In the genomic region with DNA sequence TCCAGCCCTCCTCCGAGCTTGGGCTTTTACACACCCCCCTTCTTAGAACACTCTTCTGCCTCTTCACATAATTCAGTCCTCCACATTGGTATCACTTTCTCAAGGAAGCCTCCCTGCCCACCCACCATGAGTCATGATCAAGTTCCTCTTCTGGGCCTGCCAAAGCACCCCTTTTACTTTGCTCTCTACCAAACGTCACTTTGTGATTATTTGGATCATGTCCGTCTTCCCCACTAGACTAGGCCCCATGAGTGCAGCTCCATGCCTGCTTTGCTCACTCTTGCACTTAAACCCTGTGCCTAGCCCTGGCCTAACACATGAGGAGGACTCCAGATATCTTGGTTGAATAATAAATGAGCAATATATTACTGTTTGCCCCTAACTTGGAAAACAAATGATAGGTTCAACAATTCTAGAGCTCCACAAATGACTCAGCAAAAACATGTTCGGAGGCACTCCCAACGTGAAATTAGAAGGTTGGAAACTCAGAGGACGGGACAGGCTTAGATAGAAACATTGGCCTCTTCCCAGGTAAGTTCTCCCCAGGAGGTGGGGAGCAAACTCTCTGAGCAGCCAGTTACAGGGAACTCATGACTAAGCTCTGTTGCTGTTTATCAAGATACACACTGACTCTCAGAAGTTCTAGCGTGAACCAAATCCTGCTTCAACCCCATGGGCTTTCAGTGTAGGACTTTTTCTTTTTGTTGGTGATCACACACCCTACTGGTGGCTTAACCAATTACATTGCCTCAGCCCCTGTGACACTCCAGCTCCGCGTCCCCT, we compare ENCODE assay signal across 8 cellular contexts. TPM values are rescaled to one million over a fixed set of nuclear protein-coding genes. Genes with fewer than 3 reads are reported as not detected.
DNase-seq lines count a peak whose midpoint lies in the region; ATAC-seq and TF ChIP-seq lines count a peak whose summit lies in the region.

No MANE protein-coding gene starts in this region.

- DNase-seq in COR-L47 (lab: John Stamatoyannopoulos, UW), result peak; percentile 77
- DNase-seq in GM23248, result peak; percentile 91
- DNase-seq in NCI-H460 (ENCODE audit: extremely low read depth, low read depth), result peak; percentile 79
- DNase-seq in activated T-cell treated with anti-CD3 and anti-CD28 coated beads, Interleukin-2, amount 50 U/mL, for 4 hours, result no peak
- peak; percentile 58 to 78 for DNase-seq in foreskin fibroblast
- DNase-seq in osteocyte (ENCODE audit: extremely low spot score, unreplicated experiment), result no peak

- H3K9me3 ChIP-seq in GM23248 (ENCODE audit: low read depth), result no peaks in the 10 kb centered on the region

- H3K4me3 Mint-ChIP-seq in activated T-cell treated with anti-CD3 and anti-CD28 coated beads, Interleukin-2, amount 50 U/mL, for 4 hours, result no peak overlapping the region
- no peak overlapping the region for H3K4me3 Mint-ChIP-seq in osteocyte (ENCODE audit: unreplicated experiment)

- H3K4me1 ChIP-seq in GM23248 (ENCODE audit: insufficient read depth), result peaks cover 8% of the 10 kb centered on the region

- H2AFZ ChIP-seq in GM23248, result peak overlapping the region; percentile 92

- TF ChIP-seq CTCF in foreskin fibroblast (IDR thresholded peaks at IDR 0.05; ENCODE audit: low read depth, low read length), result peak; percentile 52
- peak; percentile 53 for TF ChIP-seq CTCF in osteocyte (IDR thresholded peaks at IDR 0.05)

- H3K9me2 ChIP-seq in GM23248 (ENCODE audit: insufficient read depth), result no peaks in the 10 kb centered on the region

- H3K4me3 ChIP-seq in GM23248, result 0 out of 2 replicates have a peak overlapping the region, but pooled peaks have one; percentile 19
- H3K4me3 ChIP-seq in foreskin fibroblast (ENCODE audit: low read depth in 1 of 2, low read length in 2 of 2), result no peak overlapping the region

- no peaks in the 10 kb centered on the region for H3K79me2 ChIP-seq in GM23248 (ENCODE audit: insufficient read depth)

- in situ Hi-C loops in GM23248 (cut with MboI), result loop anchor here (25.0 kb wide), 1 partner anchor 192 kb away; the partner anchor contains the start of gene EZH1

- H3K27me3 ChIP-seq in GM23248 (replicated peaks; ENCODE audit: insufficient read depth), result no peaks in the 10 kb centered on the region

- H3K27me3 Mint-ChIP-seq in activated T-cell treated with anti-CD3 and anti-CD28 coated beads, Interleukin-2, amount 50 U/mL, for 4 hours (ENCODE audit: low read depth), result peaks cover 6% of the 10 kb centered on the region
- peaks cover 9% of the 10 kb centered on the region for H3K27me3 Mint-ChIP-seq in osteocyte (ENCODE audit: unreplicated experiment)

- H3K4me2 ChIP-seq in GM23248 (ENCODE audit: unreplicated experiment), result peak overlapping the region; percentile 45

- H3K36me3 ChIP-seq in GM23248 (ENCODE audit: low read depth), result no peaks in the 10 kb centered on the region

- H3K36me3 Mint-ChIP-seq in activated T-cell treated with anti-CD3 and anti-CD28 coated beads, Interleukin-2, amount 50 U/mL, for 4 hours (ENCODE audit: insufficient read depth), result no peaks in the 10 kb centered on the region
- no peaks in the 10 kb centered on the region for H3K36me3 Mint-ChIP-seq in osteocyte (ENCODE audit: unreplicated experiment)

- H4K20me1 ChIP-seq in GM23248 (ENCODE audit: insufficient read depth), result no peaks in the 10 kb centered on the region

- peaks cover 11% of the 10 kb centered on the region for H3F3A ChIP-seq in GM23248 (ENCODE audit: insufficient read depth)

- peak overlapping the region; percentile 51 for H3K9ac ChIP-seq in GM23248

- H3K27ac Mint-ChIP-seq in osteocyte (ENCODE audit: unreplicated experiment), result peak overlapping the region; percentile 48

- no peaks in the 10 kb centered on the region for H3K9me3 Mint-ChIP-seq in activated T-cell treated with anti-CD3 and anti-CD28 coated beads, Interleukin-2, amount 50 U/mL, for 4 hours
- H3K9me3 Mint-ChIP-seq in osteocyte (ENCODE audit: unreplicated experiment), result no peaks in the 10 kb centered on the region

- ATAC-seq in activated T-cell treated with anti-CD3 and anti-CD28 coated beads, Interleukin-2, amount 50 U/mL, for 4 hours, result peak; percentile 86 to 90
- ATAC-seq in HG02852 (IDR thresholded peaks at IDR 0.05; ENCODE audit: unreplicated experiment) (no peak), HG03460 (IDR thresholded peaks at IDR 0.05; ENCODE audit: unreplicated experiment) (no peak)

- WGBS in GM23248 (ENCODE audit: low coverage in 1 of 2, low lambda C conversion rate in 2 of 2, missing lambda C conversion rate in 2 of 2), 2 experiments, result 26 to 27% methylated on average over 9 of the region's 9 CpGs

- H3K27ac ChIP-seq in GM23248, result peak overlapping the region; percentile 83

- peaks cover 5% of the 10 kb centered on the region for H3K4me1 Mint-ChIP-seq in activated T-cell treated with anti-CD3 and anti-CD28 coated beads, Interleukin-2, amount 50 U/mL, for 4 hours (ENCODE audit: low read depth)
- peaks cover 12% of the 10 kb centered on the region for H3K4me1 Mint-ChIP-seq in osteocyte (ENCODE audit: unreplicated experiment)

RNA-seq across cellular contexts. Expression of gene G6PC1, which starts 28.3 kb away (rescaled TPM):
- not detected in 2 replicates for total RNA-seq in GM23248 (2014; rRNA removed; shearing (Covaris generic))
- polyA plus RNA-seq in GM23248 (2016; fragmentation: Nextera tagmentation; extraction: Ambion mirVana), result not detected in 2 replicates
- not detected in 2 replicates for total RNA-seq in NCI-H460 (2014; rRNA removed; shearing (Covaris generic))
- polyA plus RNA-seq in NCI-H460 (2014; cell fraction: nucleus; rRNA removed), result not detected in 2 replicates
- under 1 TPM in 1 of 3 donors, not detected in 2; 0.08 TPM for total RNA-seq in activated T-cell treated with anti-CD3 and anti-CD28 coated beads, Interleukin-2, amount 50 U/mL, for 4 hours
- not detected in 2 replicates for total RNA-seq in osteocyte

RNA-seq across cellular contexts. Expression of gene AARSD1, which starts 35.3 kb away (rescaled TPM):
- total RNA-seq in GM23248 (2014; rRNA removed; shearing (Covaris generic)), result 18.1 and 24.9 TPM in 2 replicates
- polyA plus RNA-seq in GM23248 (2016; fragmentation: Nextera tagmentation; extraction: Ambion mirVana), result 37.5 and 46.1 TPM in 2 replicates
- 33.0 and 38.7 TPM in 2 replicates for total RNA-seq in NCI-H460 (2014; rRNA removed; shearing (Covaris generic))
- polyA plus RNA-seq in NCI-H460 (2014; cell fraction: nucleus; rRNA removed), result 67.5 and 82.7 TPM in 2 replicates
- 100 to 1,000 TPM; 130 to 159 (median 141) TPM for total RNA-seq in activated T-cell treated with anti-CD3 and anti-CD28 coated beads, Interleukin-2, amount 50 U/mL, for 4 hours
- total RNA-seq in osteocyte, result 44.5 and 50.6 TPM in 2 replicates

RNA-seq across cellular contexts. Expression of gene PTGES3L, which starts 51.0 kb away (rescaled TPM):
- total RNA-seq in GM23248 (2014; rRNA removed; shearing (Covaris generic)), result not detected in 2 replicates
- 0.62 and 0.90 TPM in 2 replicates for polyA plus RNA-seq in GM23248 (2016; fragmentation: Nextera tagmentation; extraction: Ambion mirVana)
- 0.12 TPM in 1 of 2 replicates, not detected in the other for total RNA-seq in NCI-H460 (2014; rRNA removed; shearing (Covaris generic))
- polyA plus RNA-seq in NCI-H460 (2014; cell fraction: nucleus; rRNA removed), result 0.06 and 0.65 TPM in 2 replicates
- under 1 TPM; 0.24 to 0.30 (median 0.25) TPM for total RNA-seq in activated T-cell treated with anti-CD3 and anti-CD28 coated beads, Interleukin-2, amount 50 U/mL, for 4 hours
- 0.35 and 0.50 TPM in 2 replicates for total RNA-seq in osteocyte

RNA-seq across cellular contexts. Expression of gene RUNDC1, which starts 51.5 kb away (rescaled TPM):
- total RNA-seq in GM23248 (2014; rRNA removed; shearing (Covaris generic)), result 6.4 and 8.0 TPM in 2 replicates
- 7.6 and 9.3 TPM in 2 replicates for polyA plus RNA-seq in GM23248 (2016; fragmentation: Nextera tagmentation; extraction: Ambion mirVana)
- total RNA-seq in NCI-H460 (2014; rRNA removed; shearing (Covaris generic)), result 7.9 and 10.9 TPM in 2 replicates
- 7.7 and 9.2 TPM in 2 replicates for polyA plus RNA-seq in NCI-H460 (2014; cell fraction: nucleus; rRNA removed)
- total RNA-seq in activated T-cell treated with anti-CD3 and anti-CD28 coated beads, Interleukin-2, amount 50 U/mL, for 4 hours, result 10 to 100 TPM; 14.1 to 17.4 (median 16.7) TPM
- total RNA-seq in osteocyte, result 11.7 and 12.5 TPM in 2 replicates

Comparison
In these comparisons a context has a peak if more than half of its experiments do, and no peak if none do; other contexts are left out.
1. DNase-seq: peak in COR-L47 (single experiment), GM23248 (single experiment), NCI-H460 (single experiment) and foreskin fibroblast (2 of 2); none in activated T-cell treated with anti-CD3 and anti-CD28 coated beads, Interleukin-2, amount 50 U/mL, for 4 hours (single experiment) and osteocyte (single experiment).
2. ATAC-seq: peak in activated T-cell treated with anti-CD3 and anti-CD28 coated beads, Interleukin-2, amount 50 U/mL, for 4 hours (2 of 2); none in HG02852 (single experiment) and HG03460 (single experiment).